40 cellular contexts compared by ENCODE assay signal in genomic region chr14:38751459-38751858, GRCh38.
"Had no signal": no experiment of that assay in that cellular context is flagged by ENCODE, and none has a peak within 500 bp of the region (broad histone marks: within the 10 kb centered on the region; RNA-seq: fewer than 3 reads in every experiment).

No MANE protein-coding gene starts in this region.

- H3K4me1 Mint-ChIP-seq: activated naive CD4-positive, alpha-beta T cell treated with anti-CD3 and anti-CD28 coated beads, Interleukin-2, amount 10 ng/mL, durations not matched to agents 7 days and 5 days; activated naive CD4-positive, alpha-beta T cell treated with anti-CD3 and anti-CD28 coated beads, Interleukin-2, amount 50 U/mL, for 24 hours; activated naive CD8-positive, alpha-beta T cell treated with anti-CD3 and anti-CD28 coated beads for 36 hours; activated naive CD8-positive, alpha-beta T cell treated with anti-CD3 and anti-CD28 coated beads, Interleukin-2, amount 10 ng/mL, durations not matched to agents 7 days and 5 days; activated naive CD8-positive, alpha-beta T cell treated with anti-CD3 and anti-CD28 coated beads, Interleukin-2, amount 50 U/mL, for 24 hours; activated T-helper 17 cell treated with anti-CD3 and anti-CD28 coated beads, Interleukin-2, amount 50 U/mL, for 72 hours; central memory CD8-positive, alpha-beta T cell had no signal

- DNase-seq: activated effector memory CD4-positive, alpha-beta T cell treated with anti-CD3 and anti-CD28 coated beads, Interleukin-2, amount 50 U/mL, for 16 hours; activated effector memory CD4-positive, alpha-beta T cell treated with Interleukin-2 at 50 U/mL for 16 hours; activated gamma-delta T cell; activated gamma-delta T cell treated with Interleukin-2 at 50 U/mL for 16 hours; activated naive CD4-positive, alpha-beta T cell; activated naive CD4-positive, alpha-beta T cell treated with anti-CD3 and anti-CD28 coated beads for 36 hours; activated naive CD4-positive, alpha-beta T cell treated with anti-CD3 and anti-CD28 coated beads, Interleukin-2, amount 10 ng/mL, durations not matched to agents 7 days and 5 days; activated naive CD4-positive, alpha-beta T cell treated with anti-CD3 and anti-CD28 coated beads, Interleukin-2, amount 50 U/mL, for 16 hours; activated naive CD4-positive, alpha-beta T cell treated with Interleukin-2 at 50 U/mL for 16 hours; activated naive CD8-positive, alpha-beta T cell treated with anti-CD3 and anti-CD28 coated beads for 36 hours; activated naive CD8-positive, alpha-beta T cell treated with anti-CD3 and anti-CD28 coated beads, Interleukin-2, amount 10 ng/mL, durations not matched to agents 7 days and 5 days; activated naive CD8-positive, alpha-beta T cell treated with anti-CD3 and anti-CD28 coated beads, Interleukin-2, amount 50 U/mL, for 24 hours; activated T-cell treated with anti-CD3 and anti-CD28 coated beads, Interleukin-2, amount 50 U/mL, for 1 hour; activated T-cell treated with anti-CD3 and anti-CD28 coated beads, Interleukin-2, amount 50 U/mL, for 24 hours; activated T-cell treated with anti-CD3 and anti-CD28 coated beads, Interleukin-2, amount 50 U/mL, for 4 hours; activated T-cell treated with anti-CD3 and anti-CD28 coated beads, Interleukin-2, amount 50 U/mL, for 48 hours; activated T-cell treated with anti-CD3 and anti-CD28 coated beads, Interleukin-2, amount 50 U/mL, for 72 hours; adrenal gland; amniotic stem cell; amygdala; anterior cingulate cortex; aorta; body of pancreas; brain microvascular endothelial cell; caudate nucleus; central memory CD4-positive, alpha-beta T cell; cerebellar nuclear complex had no signal

- H3K9me3 ChIP-seq: adrenal gland, ascending aorta, body of pancreas, breast epithelium had no signal

- H3K27ac ChIP-seq: adrenal gland, ascending aorta, body of pancreas, brain microvascular endothelial cell, breast epithelium, cardiac muscle cell had no signal

- H3K4me3 Mint-ChIP-seq: activated naive CD4-positive, alpha-beta T cell treated with anti-CD3 and anti-CD28 coated beads for 36 hours; activated naive CD4-positive, alpha-beta T cell treated with anti-CD3 and anti-CD28 coated beads, Interleukin-2, amount 10 ng/mL, durations not matched to agents 7 days and 5 days; activated naive CD4-positive, alpha-beta T cell treated with anti-CD3 and anti-CD28 coated beads, Interleukin-2, amount 50 U/mL, for 24 hours; activated naive CD8-positive, alpha-beta T cell; activated naive CD8-positive, alpha-beta T cell treated with anti-CD3 and anti-CD28 coated beads for 36 hours; activated naive CD8-positive, alpha-beta T cell treated with anti-CD3 and anti-CD28 coated beads, Interleukin-2, amount 10 ng/mL, durations not matched to agents 7 days and 5 days; activated naive CD8-positive, alpha-beta T cell treated with anti-CD3 and anti-CD28 coated beads, Interleukin-2, amount 50 U/mL, for 24 hours; activated T-cell treated with anti-CD3 and anti-CD28 coated beads, Interleukin-2, amount 50 U/mL, for 24 hours; activated T-cell treated with anti-CD3 and anti-CD28 coated beads, Interleukin-2, amount 50 U/mL, for 4 hours; activated T-cell treated with anti-CD3 and anti-CD28 coated beads, Interleukin-2, amount 50 U/mL, for 72 hours; activated T-helper 1 cell treated with anti-CD3 and anti-CD28 coated beads, Interleukin-12 subunit alpha, Interleukin-12 subunit beta, Interleukin-2, Interleukin-4 antibody, amounts not matched to agents 30 ng/mL and 10 ng/mL and 1 ng/mL, durations not matched to agents 14 hours and 24 hours and 36 hours; activated T-helper 17 cell treated with anti-CD3 and anti-CD28 coated beads, Interleukin-2, amount 50 U/mL, for 72 hours; brain; central memory CD8-positive, alpha-beta T cell had no signal

- H3K27me3 Mint-ChIP-seq: activated naive CD4-positive, alpha-beta T cell treated with anti-CD3 and anti-CD28 coated beads, Interleukin-2, amount 10 ng/mL, durations not matched to agents 7 days and 5 days; activated naive CD4-positive, alpha-beta T cell treated with anti-CD3 and anti-CD28 coated beads, Interleukin-2, amount 50 U/mL, for 24 hours; activated naive CD8-positive, alpha-beta T cell treated with anti-CD3 and anti-CD28 coated beads for 36 hours; activated naive CD8-positive, alpha-beta T cell treated with anti-CD3 and anti-CD28 coated beads, Interleukin-2, amount 10 ng/mL, durations not matched to agents 7 days and 5 days; activated T-cell treated with anti-CD3 and anti-CD28 coated beads, Interleukin-2, amount 50 U/mL, for 24 hours; central memory CD8-positive, alpha-beta T cell had no signal

- ATAC-seq: activated naive CD4-positive, alpha-beta T cell treated with anti-CD3 and anti-CD28 coated beads, Interleukin-2, amount 50 U/mL, for 72 hours; activated naive CD8-positive, alpha-beta T cell treated with anti-CD3 and anti-CD28 coated beads, Interleukin-2, amount 50 U/mL, for 24 hours; activated T-cell treated with anti-CD3 and anti-CD28 coated beads, Interleukin-2, amount 50 U/mL, for 4 hours; activated T-cell treated with anti-CD3 and anti-CD28 coated beads, Interleukin-2, amount 50 U/mL, for 72 hours; activated T-helper 17 cell treated with anti-CD3 and anti-CD28 coated beads, Interleukin-2, amount 50 U/mL, for 72 hours; body of pancreas had no signal

- H3K9me3 Mint-ChIP-seq: activated naive CD4-positive, alpha-beta T cell treated with anti-CD3 and anti-CD28 coated beads, Interleukin-2, amount 10 ng/mL, durations not matched to agents 7 days and 5 days; activated naive CD4-positive, alpha-beta T cell treated with anti-CD3 and anti-CD28 coated beads, Interleukin-2, amount 50 U/mL, for 72 hours; activated naive CD8-positive, alpha-beta T cell treated with anti-CD3 and anti-CD28 coated beads, Interleukin-2, amount 10 ng/mL, durations not matched to agents 7 days and 5 days; activated naive CD8-positive, alpha-beta T cell treated with anti-CD3 and anti-CD28 coated beads, Interleukin-2, amount 50 U/mL, for 24 hours; activated T-helper 1 cell treated with anti-CD3 and anti-CD28 coated beads, Interleukin-12 subunit alpha, Interleukin-12 subunit beta, Interleukin-2, Interleukin-4 antibody, amounts not matched to agents 30 ng/mL and 10 ng/mL and 1 ng/mL, durations not matched to agents 14 hours and 24 hours and 36 hours; activated T-helper 2 cell treated with anti-CD3 and anti-CD28 coated beads, Interferon-gamma antibody, Interleukin-2, Interleukin-4, amounts not matched to agents 10 μg/mL and 5 μg/mL and 100 μg/mL, durations not matched to agents 14 hours and 24 hours and 36 hours; central memory CD8-positive, alpha-beta T cell had no signal

- H3K36me3 Mint-ChIP-seq: activated naive CD4-positive, alpha-beta T cell treated with anti-CD3 and anti-CD28 coated beads, Interleukin-2, amount 10 ng/mL, durations not matched to agents 7 days and 5 days; activated naive CD4-positive, alpha-beta T cell treated with anti-CD3 and anti-CD28 coated beads, Interleukin-2, amount 50 U/mL, for 24 hours; activated naive CD4-positive, alpha-beta T cell treated with anti-CD3 and anti-CD28 coated beads, Interleukin-2, amount 50 U/mL, for 72 hours; activated naive CD8-positive, alpha-beta T cell; activated naive CD8-positive, alpha-beta T cell treated with anti-CD3 and anti-CD28 coated beads for 36 hours; activated naive CD8-positive, alpha-beta T cell treated with anti-CD3 and anti-CD28 coated beads, Interleukin-2, amount 10 ng/mL, durations not matched to agents 7 days and 5 days; brain had no signal

- H3K27ac Mint-ChIP-seq: activated naive CD4-positive, alpha-beta T cell treated with anti-CD3 and anti-CD28 coated beads for 36 hours; activated naive CD4-positive, alpha-beta T cell treated with anti-CD3 and anti-CD28 coated beads, Interleukin-2, amount 10 ng/mL, durations not matched to agents 7 days and 5 days; activated naive CD4-positive, alpha-beta T cell treated with anti-CD3 and anti-CD28 coated beads, Interleukin-2, amount 50 U/mL, for 24 hours; activated naive CD4-positive, alpha-beta T cell treated with anti-CD3 and anti-CD28 coated beads, Interleukin-2, amount 50 U/mL, for 72 hours; activated naive CD8-positive, alpha-beta T cell; activated naive CD8-positive, alpha-beta T cell treated with anti-CD3 and anti-CD28 coated beads for 36 hours; activated naive CD8-positive, alpha-beta T cell treated with anti-CD3 and anti-CD28 coated beads, Interleukin-2, amount 10 ng/mL, durations not matched to agents 7 days and 5 days; activated naive CD8-positive, alpha-beta T cell treated with anti-CD3 and anti-CD28 coated beads, Interleukin-2, amount 50 U/mL, for 24 hours; activated T-cell treated with anti-CD3 and anti-CD28 coated beads, Interleukin-2, amount 50 U/mL, for 24 hours; activated T-cell treated with anti-CD3 and anti-CD28 coated beads, Interleukin-2, amount 50 U/mL, for 72 hours; activated T-helper 1 cell treated with anti-CD3 and anti-CD28 coated beads, Interleukin-12 subunit alpha, Interleukin-12 subunit beta, Interleukin-2, Interleukin-4 antibody, amounts not matched to agents 30 ng/mL and 10 ng/mL and 1 ng/mL, durations not matched to agents 14 hours and 24 hours and 36 hours; activated T-helper 17 cell treated with anti-CD3 and anti-CD28 coated beads, Interleukin-2, amount 50 U/mL, for 72 hours; activated T-helper 2 cell treated with anti-CD3 and anti-CD28 coated beads, Interferon-gamma antibody, Interleukin-2, Interleukin-4, amounts not matched to agents 10 μg/mL and 5 μg/mL and 100 μg/mL, durations not matched to agents 14 hours and 24 hours and 36 hours; brain had no signal

- H3K4me3 ChIP-seq: adrenal gland, ascending aorta, body of pancreas, breast epithelium, cardiac muscle cell had no signal

- H3K4me1 ChIP-seq: adrenal gland, ascending aorta, body of pancreas, breast epithelium had no signal

- H3K27me3 ChIP-seq: adrenal gland, ascending aorta, body of pancreas, brain microvascular endothelial cell, breast epithelium, cardiac muscle cell had no signal

- FAIRE-seq: astrocyte, bronchial epithelial cell had no signal

- H3K36me3 ChIP-seq: adrenal gland, ascending aorta, brain microvascular endothelial cell, breast epithelium, cardiac muscle cell had no signal
